8 cellular contexts compared by ENCODE assay signal in genomic region chr20:18588554-18589043, GRCh38. TPM values are rescaled to one million over a fixed set of nuclear protein-coding genes. Genes with fewer than 3 reads are reported as not detected.
A peak's percentile ranks its signal among the peaks of the same experiment; 100 is the strongest.
DNase-seq lines count a peak whose midpoint lies in the region; ATAC-seq and TF ChIP-seq lines count a peak whose summit lies in the region.

No MANE protein-coding gene starts in this region.

- TF ChIP-seq CTCF in ascending aorta (IDR thresholded peaks at IDR 0.05) (no peak), kidney epithelial cell (IDR thresholded peaks at IDR 0.05; ENCODE audit: insufficient read depth, low read length, poor library complexity, severe bottlenecking) (no peak)

- peak overlapping the region; percentile 75 to 83 for H3K27ac ChIP-seq in ascending aorta
- peak overlapping the region; percentile 60 for H3K27ac ChIP-seq in thymus (ENCODE audit: low read depth)

- ATAC-seq in GM18868 (IDR thresholded peaks at IDR 0.05; ENCODE audit: unreplicated experiment) (peak; percentile 5), HG03108 (IDR thresholded peaks at IDR 0.05; ENCODE audit: unreplicated experiment) (peak; percentile 15), HG03045 (IDR thresholded peaks at IDR 0.05; ENCODE audit: unreplicated experiment) (no peak)

- 19% methylated on average over 19 of the region's 19 CpGs for WGBS in thymus

- intact Hi-C loops in ascending aorta (cut with DNase I), result loop anchor here (5.0 kb wide), 1 partner anchor 301 kb away; the partner anchor contains the start of gene ZNF133

- H3K36me3 ChIP-seq in ascending aorta (no peaks in the 10 kb centered on the region), kidney epithelial cell (ENCODE audit: control insufficient read depth, insufficient read depth, low read length) (no peaks in the 10 kb centered on the region), thymus (ENCODE audit: control insufficient read depth, insufficient read depth) (no peaks in the 10 kb centered on the region)

- DNase-seq in ascending aorta (ENCODE audit: low spot score in 2 of 2) (no peak), kidney epithelial cell (ENCODE audit: low read depth) (no peak), DMS 273 (lab: John Stamatoyannopoulos, UW; ENCODE audit: unreplicated experiment) (no peak), NCI-H226 (no peak)

- H3K4me3 ChIP-seq in ascending aorta (peak overlapping the region; percentile 83 to 98), kidney epithelial cell (ENCODE audit: low read depth, low read length) (peak overlapping the region; percentile 59), thymus (ENCODE audit: low read length) (peak overlapping the region; percentile 83)

- H3K27me3 ChIP-seq in ascending aorta (no peaks in the 10 kb centered on the region), kidney epithelial cell (ENCODE audit: control insufficient read depth, insufficient read depth, low read length) (no peaks in the 10 kb centered on the region), thymus (ENCODE audit: control insufficient read depth, insufficient read depth) (no peaks in the 10 kb centered on the region)

- H3K4me1 ChIP-seq in ascending aorta (peaks cover 0 to 15% of the 10 kb centered on the region in 2 donors), thymus (ENCODE audit: control insufficient read depth, insufficient read depth, low read length) (peaks cover 7% of the 10 kb centered on the region)

- no peaks in the 10 kb centered on the region for H3K9me3 ChIP-seq in ascending aorta
- no peaks in the 10 kb centered on the region for H3K9me3 ChIP-seq in thymus (ENCODE audit: control insufficient read depth)

RNA-seq across cellular contexts. Expression of gene DTD1, which starts 0.7 kb away (rescaled TPM):
- total RNA-seq in ascending aorta, result 34.9 TPM
- total RNA-seq in kidney epithelial cell, result 158 and 214 TPM in 2 replicates
- 16.9 TPM for polyA plus RNA-seq in thymus

RNA-seq across cellular contexts. Expression of gene SMIM26, which starts 21.4 kb away (rescaled TPM):
- total RNA-seq in ascending aorta (67.7 TPM), kidney epithelial cell (122 and 178 TPM in 2 replicates)
- 188 TPM for polyA plus RNA-seq in thymus
